8 cellular contexts compared by ENCODE assay signal in genomic region chr1:180631766-180632325, GRCh38. TPM values are rescaled to one million over a fixed set of nuclear protein-coding genes. Genes with fewer than 3 reads are reported as not detected.
DNase-seq lines count a peak whose midpoint lies in the region; ATAC-seq and TF ChIP-seq lines count a peak whose summit lies in the region.

Gene XPR1 (plus strand): TSS chr1:180632022. CDS start chr1:180632202, 180 bp downstream.

- ATAC-seq in HG02588 (IDR thresholded peaks at IDR 0.05; ENCODE audit: unreplicated experiment) (peak; percentile 96), SK-N-SH treated with all-trans-retinoic acid at 6 μM for 48 hours (peak; percentile 97), omental fat pad (ENCODE audit: low FRiP score) (peak; percentile 100)

- TF ChIP-seq CTCF in GM10266 (IDR thresholded peaks at IDR 0.05; ENCODE audit: control insufficient read depth, insufficient read depth, low read depth, missing control alignments) (no peak), omental fat pad (IDR thresholded peaks at IDR 0.05) (no peak), testis (IDR thresholded peaks at IDR 0.05) (peak; percentile 23 to 60 (median 56))

- no peaks in the 10 kb centered on the region for H3K36me3 ChIP-seq in testis (ENCODE audit: low read depth, missing control alignments)

- DNase-seq in GM10266 (ENCODE audit: extremely low spot score), result peak; percentile 94
- DNase-seq in NCI-H1092 (lab: John Stamatoyannopoulos, UW), result peak; percentile 99
- peak; percentile 92 for DNase-seq in glomerular endothelial cell (ENCODE audit: extremely low read depth, low read depth, low spot score)
- peak; percentile 92 for DNase-seq in omental fat pad (ENCODE audit: low spot score)
- DNase-seq in testis, result peak; percentile 99

- H3K9me3 ChIP-seq in testis, result no peaks in the 10 kb centered on the region

- no peaks in the 10 kb centered on the region for H3K9me3 Mint-ChIP-seq in activated naive CD4-positive, alpha-beta T cell treated with anti-CD3 and anti-CD28 coated beads, Interleukin-2, amount 50 U/mL, for 24 hours

- TF ChIP-seq POLR2A in testis (IDR thresholded peaks at IDR 0.05), result peak; percentile 95

- intact Hi-C loops in testis (cut with DNase I; ENCODE audit: low total_unique reads), result no loop called here

- peak within 1 kb of the TSS; percentile 92 to 98 for H3K4me3 ChIP-seq in testis

- peaks cover 11% of the 10 kb centered on the region for H3K4me1 ChIP-seq in testis

- no peaks in the 10 kb centered on the region for H3K27me3 ChIP-seq in testis

- peaks cover 15% of the 10 kb centered on the region for H3K4me1 Mint-ChIP-seq in activated naive CD4-positive, alpha-beta T cell treated with anti-CD3 and anti-CD28 coated beads, Interleukin-2, amount 50 U/mL, for 24 hours

- H3K27ac Mint-ChIP-seq in activated naive CD4-positive, alpha-beta T cell treated with anti-CD3 and anti-CD28 coated beads, Interleukin-2, amount 50 U/mL, for 24 hours, result peak within 1 kb of the TSS; percentile 87

- peaks cover 1% of the 10 kb centered on the region for H3K36me3 Mint-ChIP-seq in activated naive CD4-positive, alpha-beta T cell treated with anti-CD3 and anti-CD28 coated beads, Interleukin-2, amount 50 U/mL, for 24 hours

- 0 to 1% methylated on average over 11 to 41 of the region's 41 CpGs for WGBS in testis, 2 donors

- H3K27ac ChIP-seq in testis, result peak within 1 kb of the TSS; percentile 92 to 95

- H3K4me3 Mint-ChIP-seq in activated naive CD4-positive, alpha-beta T cell treated with anti-CD3 and anti-CD28 coated beads, Interleukin-2, amount 50 U/mL, for 24 hours, result peak within 1 kb of the TSS; percentile 89

- H3K27me3 Mint-ChIP-seq in activated naive CD4-positive, alpha-beta T cell treated with anti-CD3 and anti-CD28 coated beads, Interleukin-2, amount 50 U/mL, for 24 hours, result no peaks in the 10 kb centered on the region

TF ChIP-seq in SK-N-SH treated with all-trans-retinoic acid at 6 μM for 48 hours, 23 proteins besides CTCF, POLR2A, EP300 and RAD21:
- TF ChIP-seq, protein P1, sequence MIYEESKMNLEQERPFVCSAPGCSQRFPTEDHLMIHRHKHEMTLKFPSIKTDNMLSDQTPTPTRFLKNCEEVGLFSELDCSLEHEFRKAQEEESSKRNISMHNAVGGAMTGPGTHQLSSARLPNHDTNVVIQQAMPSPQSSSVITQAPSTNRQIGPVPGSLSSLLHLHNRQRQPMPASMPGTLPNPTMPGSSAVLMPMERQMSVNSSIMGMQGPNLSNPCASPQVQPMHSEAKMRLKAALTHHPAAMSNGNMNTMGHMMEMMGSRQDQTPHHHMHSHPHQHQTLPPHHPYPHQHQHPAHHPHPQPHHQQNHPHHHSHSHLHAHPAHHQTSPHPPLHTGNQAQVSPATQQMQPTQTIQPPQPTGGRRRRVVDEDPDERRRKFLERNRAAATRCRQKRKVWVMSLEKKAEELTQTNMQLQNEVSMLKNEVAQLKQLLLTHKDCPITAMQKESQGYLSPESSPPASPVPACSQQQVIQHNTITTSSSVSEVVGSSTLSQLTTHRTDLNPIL (CRISPR knock-in tag; IDR thresholded peaks at IDR 0.05; ENCODE audit: low read depth), result no peak
- TF ChIP-seq ZFP3 (CRISPR knock-in tag; IDR thresholded peaks at IDR 0.05), result no peak
- no peak for TF ChIP-seq BACH2 (CRISPR knock-in tag; IDR thresholded peaks at IDR 0.05; ENCODE audit: borderline replicate concordance)
- TF ChIP-seq ZNF70 (CRISPR knock-in tag; IDR thresholded peaks at IDR 0.05), result no peak
- no peak for TF ChIP-seq TCF4 (CRISPR knock-in tag; IDR thresholded peaks at IDR 0.05; ENCODE audit: borderline replicate concordance)
- no peak for TF ChIP-seq CSRNP3 (CRISPR knock-in tag; IDR thresholded peaks at IDR 0.05)
- TF ChIP-seq ZC3H10 (CRISPR knock-in tag; IDR thresholded peaks at IDR 0.05), result no peak
- no peak for TF ChIP-seq ISL1 (CRISPR knock-in tag; IDR thresholded peaks at IDR 0.05)
- no peak for TF ChIP-seq PPARA (CRISPR knock-in tag; IDR thresholded peaks at IDR 0.05; ENCODE audit: borderline replicate concordance)
- TF ChIP-seq RARB (CRISPR knock-in tag; IDR thresholded peaks at IDR 0.05), result no peak
- no peak for TF ChIP-seq PATZ1 (CRISPR knock-in tag; IDR thresholded peaks at IDR 0.05; ENCODE audit: borderline replicate concordance)
- TF ChIP-seq TOX (CRISPR knock-in tag; IDR thresholded peaks at IDR 0.05; ENCODE audit: borderline replicate concordance), result no peak
- no peak for TF ChIP-seq GLIS3 (CRISPR knock-in tag; IDR thresholded peaks at IDR 0.05)
- TF ChIP-seq POU6F1 (CRISPR knock-in tag; IDR thresholded peaks at IDR 0.05; ENCODE audit: borderline replicate concordance, low read depth), result no peak
- TF ChIP-seq, protein P2, sequence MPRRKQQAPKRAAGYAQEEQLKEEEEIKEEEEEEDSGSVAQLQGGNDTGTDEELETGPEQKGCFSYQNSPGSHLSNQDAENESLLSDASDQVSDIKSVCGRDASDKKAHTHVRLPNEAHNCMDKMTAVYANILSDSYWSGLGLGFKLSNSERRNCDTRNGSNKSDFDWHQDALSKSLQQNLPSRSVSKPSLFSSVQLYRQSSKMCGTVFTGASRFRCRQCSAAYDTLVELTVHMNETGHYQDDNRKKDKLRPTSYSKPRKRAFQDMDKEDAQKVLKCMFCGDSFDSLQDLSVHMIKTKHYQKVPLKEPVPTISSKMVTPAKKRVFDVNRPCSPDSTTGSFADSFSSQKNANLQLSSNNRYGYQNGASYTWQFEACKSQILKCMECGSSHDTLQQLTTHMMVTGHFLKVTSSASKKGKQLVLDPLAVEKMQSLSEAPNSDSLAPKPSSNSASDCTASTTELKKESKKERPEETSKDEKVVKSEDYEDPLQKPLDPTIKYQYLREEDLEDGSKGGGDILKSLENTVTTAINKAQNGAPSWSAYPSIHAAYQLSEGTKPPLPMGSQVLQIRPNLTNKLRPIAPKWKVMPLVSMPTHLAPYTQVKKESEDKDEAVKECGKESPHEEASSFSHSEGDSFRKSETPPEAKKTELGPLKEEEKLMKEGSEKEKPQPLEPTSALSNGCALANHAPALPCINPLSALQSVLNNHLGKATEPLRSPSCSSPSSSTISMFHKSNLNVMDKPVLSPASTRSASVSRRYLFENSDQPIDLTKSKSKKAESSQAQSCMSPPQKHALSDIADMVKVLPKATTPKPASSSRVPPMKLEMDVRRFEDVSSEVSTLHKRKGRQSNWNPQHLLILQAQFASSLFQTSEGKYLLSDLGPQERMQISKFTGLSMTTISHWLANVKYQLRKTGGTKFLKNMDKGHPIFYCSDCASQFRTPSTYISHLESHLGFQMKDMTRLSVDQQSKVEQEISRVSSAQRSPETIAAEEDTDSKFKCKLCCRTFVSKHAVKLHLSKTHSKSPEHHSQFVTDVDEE (CRISPR knock-in tag; IDR thresholded peaks at IDR 0.05), result no peak
- TF ChIP-seq SNAI2 (CRISPR knock-in tag; IDR thresholded peaks at IDR 0.05), result no peak
- no peak for TF ChIP-seq ZNF8 (CRISPR knock-in tag; IDR thresholded peaks at IDR 0.05)
- no peak for TF ChIP-seq ZNF565 (CRISPR knock-in tag; conservative IDR thresholded peaks at IDR 0.05; ENCODE audit: low read depth)
- no peak for TF ChIP-seq ZFP30 (CRISPR knock-in tag; IDR thresholded peaks at IDR 0.05)

RNA-seq across cellular contexts. Expression of gene XPR1, which starts in this region (rescaled TPM):
- total RNA-seq in glomerular endothelial cell, result 24.2 and 27.7 TPM in 2 replicates
- total RNA-seq in omental fat pad, result 10 to 100 TPM; 18.2 to 24.7 (median 20.0) TPM
- total RNA-seq in testis, result 10 to 100 TPM; 71.8 to 76.2 TPM
- polyA plus RNA-seq in testis (ENCODE audit: insufficient read depth, low read depth, low replicate concordance), result 34.8 TPM

Comparison
In these comparisons a context has a peak if more than half of its experiments do, and no peak if none do; other contexts are left out.
1. Peak in every context shown above with its lines: DNase-seq, ATAC-seq, H3K4me3 ChIP-seq and H3K27ac ChIP-seq.
2. CTCF ChIP-seq: peak in testis (3 of 3); none in GM10266 (single experiment) and omental fat pad (0 of 3).